Comparison of ENCODE assay signal across 1 cellular context in the genomic region with DNA sequence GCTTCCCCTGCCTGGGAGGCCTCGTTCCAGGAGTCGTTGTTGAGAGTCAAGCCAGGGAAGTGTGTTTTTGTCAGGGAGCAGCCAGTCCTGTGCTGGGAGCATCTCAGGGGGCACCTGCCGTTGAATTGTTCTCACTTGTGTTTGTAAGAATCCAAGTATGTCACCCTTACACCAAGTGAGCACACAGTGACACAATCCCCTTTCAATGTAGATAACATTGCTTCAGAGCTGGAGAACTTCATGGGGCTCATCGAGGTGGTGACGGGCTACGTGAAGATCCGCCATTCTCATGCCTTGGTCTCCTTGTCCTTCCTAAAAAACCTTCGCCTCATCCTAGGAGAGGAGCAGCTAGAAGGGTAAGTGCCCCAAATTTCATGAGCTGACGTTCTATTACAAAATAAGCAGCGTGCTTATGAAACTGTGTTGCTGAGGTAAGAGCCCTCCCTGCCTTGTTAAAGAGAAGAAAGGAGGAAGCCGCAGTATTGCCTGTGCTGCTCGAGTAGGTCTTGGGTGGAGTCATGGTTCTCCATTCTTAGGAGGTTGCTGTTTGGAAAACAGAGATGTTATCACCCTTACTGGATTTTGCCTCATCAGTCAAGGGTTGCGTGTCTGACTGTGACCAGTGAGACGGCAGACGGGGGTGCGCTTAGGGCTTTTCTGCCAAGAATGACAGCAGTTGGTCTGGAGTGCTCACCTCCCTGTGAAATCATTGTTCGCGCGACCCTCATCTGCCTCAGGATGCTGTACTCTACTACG.
TF ChIP-seq lines count a peak whose summit lies in the region.

No MANE protein-coding gene starts in this region.

TF ChIP-seq in HepG2, 621 proteins besides CTCF, POLR2A, EP300 and RAD21:
- TF ChIP-seq ZNF143 (CRISPR knock-in tag; IDR thresholded peaks at IDR 0.05) (no peak), ZNF232 (CRISPR knock-in tag; IDR thresholded peaks at IDR 0.05; ENCODE audit: borderline replicate concordance) (no peak), ATF1 (CRISPR knock-in tag; IDR thresholded peaks at IDR 0.05) (no peak), ZNF616 (CRISPR knock-in tag; IDR thresholded peaks at IDR 0.05; ENCODE audit: low read depth) (no peak), KDM6A (CRISPR knock-in tag; IDR thresholded peaks at IDR 0.05; ENCODE audit: low read depth) (no peak), TFE3 (CRISPR knock-in tag; IDR thresholded peaks at IDR 0.05) (no peak), KDM3A (CRISPR knock-in tag; IDR thresholded peaks at IDR 0.05; ENCODE audit: low read depth) (no peak), NR2F6 (IDR thresholded peaks at IDR 0.05) (no peak), NR2F6 (CRISPR knock-in tag; IDR thresholded peaks at IDR 0.05) (no peak), HOXA7 (CRISPR knock-in tag; IDR thresholded peaks at IDR 0.05) (no peak), ZNF484 (CRISPR knock-in tag; IDR thresholded peaks at IDR 0.05; ENCODE audit: borderline replicate concordance, low read depth) (no peak), ZNF598 (CRISPR knock-in tag; IDR thresholded peaks at IDR 0.05; ENCODE audit: borderline replicate concordance) (no peak), MBNL3 (CRISPR knock-in tag; conservative IDR thresholded peaks at IDR 0.05) (no peak)
- TF ChIP-seq, protein P1, sequence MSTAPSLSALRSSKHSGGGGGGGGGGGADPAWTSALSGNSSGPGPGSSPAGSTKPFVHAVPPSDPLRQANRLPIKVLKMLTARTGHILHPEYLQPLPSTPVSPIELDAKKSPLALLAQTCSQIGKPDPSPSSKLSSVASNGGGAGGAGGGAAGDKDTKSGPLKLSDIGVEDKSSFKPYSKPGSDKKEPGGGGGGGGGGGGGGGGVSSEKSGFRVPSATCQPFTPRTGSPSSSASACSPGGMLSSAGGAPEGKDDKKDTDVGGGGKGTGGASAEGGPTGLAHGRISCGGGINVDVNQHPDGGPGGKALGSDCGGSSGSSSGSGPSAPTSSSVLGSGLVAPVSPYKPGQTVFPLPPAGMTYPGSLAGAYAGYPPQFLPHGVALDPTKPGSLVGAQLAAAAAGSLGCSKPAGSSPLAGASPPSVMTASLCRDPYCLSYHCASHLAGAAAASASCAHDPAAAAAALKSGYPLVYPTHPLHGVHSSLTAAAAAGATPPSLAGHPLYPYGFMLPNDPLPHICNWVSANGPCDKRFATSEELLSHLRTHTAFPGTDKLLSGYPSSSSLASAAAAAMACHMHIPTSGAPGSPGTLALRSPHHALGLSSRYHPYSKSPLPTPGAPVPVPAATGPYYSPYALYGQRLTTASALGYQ (CRISPR knock-in tag; IDR thresholded peaks at IDR 0.05): no peak
